8 cellular contexts compared by ENCODE assay signal in the genomic region with DNA sequence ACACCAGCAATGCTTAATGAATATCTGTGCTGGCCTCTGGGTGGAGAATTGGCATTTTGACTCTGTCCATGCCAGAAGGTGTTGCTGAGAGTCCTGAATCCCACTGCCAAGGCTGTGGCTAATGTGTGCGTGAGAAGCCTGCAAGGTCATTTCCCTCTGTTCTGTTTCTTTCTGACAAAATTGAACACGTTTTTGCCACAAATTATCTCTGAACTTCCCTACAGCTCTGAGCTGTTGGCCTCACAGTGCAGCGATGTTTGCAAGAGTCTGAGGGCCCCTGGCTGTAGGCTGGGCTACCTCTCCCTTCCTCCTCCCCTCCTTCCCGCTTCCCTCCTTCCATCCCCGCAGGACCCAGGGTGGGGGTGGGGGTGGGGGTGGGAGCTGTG.
A peak's percentile ranks its signal among the peaks of the same experiment; 100 is the strongest.
DNase-seq lines count a peak whose midpoint lies in the region; ATAC-seq and TF ChIP-seq lines count a peak whose summit lies in the region.

No MANE protein-coding gene starts in this region.

- no peak for DNase-seq in activated T-cell treated with anti-CD3 and anti-CD28 coated beads, Interleukin-2, amount 50 U/mL, for 72 hours
- DNase-seq in activated T-cell treated with anti-CD3 and anti-CD28 coated beads, Interleukin-2, amount 50 U/mL, for 1 hour = no peak
- no peak for DNase-seq in foreskin keratinocyte
- no peak for DNase-seq in type B pancreatic cell (ENCODE audit: extremely low spot score, unreplicated experiment)
- DNase-seq in NCI-H1694 treated with DMSO at 0.1 percent for 48 hours (lab: John Stamatoyannopoulos, UW) = no peak
- no peak for DNase-seq in glomerular visceral epithelial cell (ENCODE audit: extremely low spot score)
- DNase-seq in medulla oblongata (ENCODE audit: extremely low spot score) = no peak

- H3K4me3 Mint-ChIP-seq in activated T-cell treated with anti-CD3 and anti-CD28 coated beads, Interleukin-2, amount 50 U/mL, for 72 hours = peak overlapping the region in 1 of 2 donors; percentile 51
- peak overlapping the region; percentile 67 for H3K4me3 Mint-ChIP-seq in type B pancreatic cell

- TF ChIP-seq CTCF in foreskin keratinocyte (conservative IDR thresholded peaks at IDR 0.05) (no peak), type B pancreatic cell (conservative IDR thresholded peaks at IDR 0.05) (no peak)

- H3K4me1 ChIP-seq in foreskin keratinocyte = no peaks in the 10 kb centered on the region

- peaks cover 22% of the 10 kb centered on the region for H3K4me1 Mint-ChIP-seq in activated T-cell treated with anti-CD3 and anti-CD28 coated beads, Interleukin-2, amount 50 U/mL, for 72 hours (ENCODE audit: low read depth)
- peaks cover 19% of the 10 kb centered on the region for H3K4me1 Mint-ChIP-seq in type B pancreatic cell (ENCODE audit: unreplicated experiment)

- peaks cover 15 to 18% of the 10 kb centered on the region in 2 donors for H3K36me3 Mint-ChIP-seq in activated T-cell treated with anti-CD3 and anti-CD28 coated beads, Interleukin-2, amount 50 U/mL, for 72 hours (ENCODE audit: insufficient read depth in 2 of 2)
- peaks cover 2% of the 10 kb centered on the region for H3K36me3 Mint-ChIP-seq in type B pancreatic cell

- H3K27ac Mint-ChIP-seq in activated T-cell treated with anti-CD3 and anti-CD28 coated beads, Interleukin-2, amount 50 U/mL, for 72 hours = no peak overlapping the region
- H3K27ac Mint-ChIP-seq in type B pancreatic cell = peak overlapping the region; percentile 94

- peaks cover 7% of the 10 kb centered on the region for H3K27me3 ChIP-seq in foreskin keratinocyte

- ATAC-seq in activated T-cell treated with anti-CD3 and anti-CD28 coated beads, Interleukin-2, amount 50 U/mL, for 72 hours (replicated peaks in 1 of 2) = peak; percentile 31 to 65
- ATAC-seq in HG03520 (IDR thresholded peaks at IDR 0.05; ENCODE audit: unreplicated experiment) = peak; percentile 30
- peak; percentile 18 for ATAC-seq in foreskin keratinocyte

- no peak overlapping the region for H3K27ac ChIP-seq in foreskin keratinocyte

- peaks cover 16% of the 10 kb centered on the region for H3K27me3 Mint-ChIP-seq in activated T-cell treated with anti-CD3 and anti-CD28 coated beads, Interleukin-2, amount 50 U/mL, for 72 hours (ENCODE audit: low read depth)
- no peaks in the 10 kb centered on the region for H3K27me3 Mint-ChIP-seq in type B pancreatic cell

- peaks cover 9 to 13% of the 10 kb centered on the region in 2 donors for H3K9me3 Mint-ChIP-seq in activated T-cell treated with anti-CD3 and anti-CD28 coated beads, Interleukin-2, amount 50 U/mL, for 72 hours
- peaks cover 10% of the 10 kb centered on the region for H3K9me3 Mint-ChIP-seq in type B pancreatic cell
